Comparison of ENCODE assay signal across 26 cellular contexts in the genomic region with DNA sequence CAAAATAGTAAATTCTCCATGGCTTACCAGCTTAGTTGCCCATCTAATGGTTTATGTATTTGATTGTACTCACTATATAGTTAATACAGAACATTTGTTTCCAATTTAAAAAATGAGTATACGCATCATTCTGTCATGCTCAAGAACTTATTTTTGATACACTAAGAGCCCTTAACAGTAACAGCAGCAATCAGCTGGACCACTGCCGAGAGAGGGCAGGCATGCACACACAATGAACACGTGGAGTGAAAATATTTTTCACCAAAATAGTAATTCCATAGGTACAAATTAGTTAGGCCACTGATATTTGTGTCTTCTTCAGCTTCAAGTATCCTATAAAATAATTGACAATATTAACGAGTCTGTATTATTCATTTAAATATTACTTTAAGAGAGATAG.
"Had no signal": no experiment of that assay in that cellular context is flagged by ENCODE, and none has a peak within 500 bp of the region (broad histone marks: within the 10 kb centered on the region; RNA-seq: fewer than 3 reads in every experiment).

No MANE protein-coding gene starts in this region.

- H3K9me3 Mint-ChIP-seq: activated B cell treated with CpG ODN at 0.5 μM for 24 hours; central memory CD8-positive, alpha-beta T cell; type B pancreatic cell had no signal

- H3K4me3 Mint-ChIP-seq: activated B cell treated with CpG ODN at 0.5 μM for 24 hours; activated CD4-positive, alpha-beta T cell treated with anti-CD3 and anti-CD28 coated beads for 36 hours; brain; endodermal cell; stimulated activated naive B cell treated with anti-CD40 and anti-IgM and Interleukin-4, amounts not matched to agents 10 μg/mL and 1 μg/mL and 100 μg/mL, for 72 hours; type B pancreatic cell had no signal

- H3K27ac ChIP-seq: coronary artery, esophagus squamous epithelium, gastrocnemius medialis, parathyroid adenoma, sigmoid colon, testis, vagina had no signal

- H3K9me3 ChIP-seq: esophagus squamous epithelium, gastrocnemius medialis, sigmoid colon, testis, vagina had no signal

- H3K27me3 Mint-ChIP-seq: activated B cell treated with CpG ODN at 0.5 μM for 24 hours; activated CD4-positive, alpha-beta T cell treated with anti-CD3 and anti-CD28 coated beads for 36 hours; brain; central memory CD8-positive, alpha-beta T cell; stimulated activated naive B cell treated with anti-CD40 and anti-IgM and Interleukin-4, amounts not matched to agents 10 μg/mL and 1 μg/mL and 100 μg/mL, for 72 hours; type B pancreatic cell had no signal

- H3K27ac Mint-ChIP-seq: activated naive CD4-positive, alpha-beta T cell treated with anti-CD3 and anti-CD28 coated beads for 36 hours; endodermal cell; stimulated activated naive B cell treated with anti-CD40 and anti-IgM and Interleukin-4, amounts not matched to agents 10 μg/mL and 1 μg/mL and 100 μg/mL, for 72 hours had no signal

- H3K36me3 ChIP-seq: esophagus squamous epithelium, gastrocnemius medialis, sigmoid colon, vagina had no signal

- H3K4me1 ChIP-seq: esophagus squamous epithelium, parathyroid adenoma, testis, vagina had no signal

- DNase-seq: activated B cell treated with CpG ODN at 0.5 μM for 24 hours; activated CD4-positive, alpha-beta T cell treated with anti-CD3 and anti-CD28 coated beads for 36 hours; activated CD4-positive, alpha-beta T cell treated with anti-CD3 and anti-CD28 coated beads, Interleukin-2, amount 50 U/mL, for 4 hours; activated CD8-positive, alpha-beta memory T cell treated with anti-CD3 and anti-CD28 coated beads, Interleukin-2, amount 50 U/mL, for 48 hours; activated naive CD4-positive, alpha-beta T cell treated with anti-CD3 and anti-CD28 coated beads for 36 hours; activated T-cell treated with anti-CD3 and anti-CD28 coated beads, Interleukin-2, amount 50 U/mL, for 48 hours; anterior cingulate cortex; endodermal cell; esophagus squamous epithelium; gastrocnemius medialis; head of caudate nucleus; midbrain; nucleus accumbens; sigmoid colon; stimulated activated CD4-positive, alpha-beta T cell treated with anti-CD3 and anti-CD28 coated beads, Interleukin-2, amount 100 ng/mL, for 48 hours; stimulated activated CD8-positive, alpha-beta memory T cell treated with anti-CD3 and anti-CD28 coated beads, Interleukin-4, amount 100 ng/mL, for 48 hours; stimulated activated naive B cell treated with anti-CD40 and anti-IgM and Interleukin-4, amounts not matched to agents 10 μg/mL and 1 μg/mL and 100 μg/mL, for 72 hours; T-helper 1 cell; T-helper 9 cell; testis had no signal

- H3K4me3 ChIP-seq: coronary artery, esophagus squamous epithelium, gastrocnemius medialis, sigmoid colon, testis, vagina had no signal

- ATAC-seq: activated CD4-positive, alpha-beta T cell treated with anti-CD3 and anti-CD28 coated beads for 36 hours; gastrocnemius medialis; stimulated activated naive B cell treated with anti-CD40 and anti-IgM and Interleukin-4, amounts not matched to agents 10 μg/mL and 1 μg/mL and 100 μg/mL, for 72 hours had no signal

- H3K27me3 ChIP-seq: esophagus squamous epithelium, gastrocnemius medialis, sigmoid colon, testis, vagina had no signal
